In the genomic region with DNA sequence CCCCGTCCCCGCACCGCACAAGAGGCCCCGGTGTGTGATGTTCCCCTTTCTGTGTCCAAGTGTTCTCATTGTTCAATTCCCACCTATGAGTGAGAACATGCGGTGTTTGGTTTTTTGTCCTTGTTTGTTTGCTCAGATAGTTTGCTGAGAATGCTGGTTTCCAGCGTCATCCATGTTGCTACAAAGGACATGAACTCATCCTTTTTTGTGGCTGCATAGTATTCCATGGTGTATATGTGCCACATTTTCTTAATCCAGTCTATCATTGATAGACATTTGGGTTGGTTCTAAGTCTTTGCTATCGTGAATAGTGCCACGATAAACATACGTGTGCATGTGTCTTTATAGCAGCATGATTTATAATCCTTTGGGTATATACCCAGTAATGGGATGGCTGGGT, we compare ENCODE assay signal across 11 cellular contexts. TPM values are rescaled to one million over a fixed set of nuclear protein-coding genes. Genes with fewer than 3 reads are reported as not detected.
"Had no signal": no experiment of that assay in that cellular context is flagged by ENCODE, and none has a peak within 500 bp of the region (broad histone marks: within the 10 kb centered on the region; RNA-seq: fewer than 3 reads in every experiment).

No MANE protein-coding gene starts in this region.

RNA-seq across cellular contexts. Expression of gene TMC7, which starts 8.0 kb away (rescaled TPM):
- total RNA-seq: activated B cell treated with CpG ODN at 0.5 μM for 24 hours; activated CD4-positive, alpha-beta memory T cell treated with anti-CD3 and anti-CD28 coated beads for 36 hours; activated CD4-positive, alpha-beta memory T cell treated with anti-CD3 and anti-CD28 coated beads, Interleukin-2, amount 10 ng/mL, durations not matched to agents 7 days and 5 days; activated CD4-positive, alpha-beta T cell treated with anti-CD3 and anti-CD28 coated beads for 36 hours; activated CD4-positive, alpha-beta T cell treated with anti-CD3 and anti-CD28 coated beads, Interleukin-2, amount 10 ng/mL, durations not matched to agents 24 days and 14 days; activated CD4-positive, alpha-beta T cell treated with anti-CD3 and anti-CD28 coated beads, Interleukin-2, amount 10 ng/mL, durations not matched to agents 7 days and 5 days; activated CD8-positive, alpha-beta memory T cell treated with anti-CD3 and anti-CD28 coated beads for 36 hours; activated CD8-positive, alpha-beta memory T cell treated with anti-CD3 and anti-CD28 coated beads, Interleukin-2, amount 10 ng/mL, durations not matched to agents 7 days and 5 days; activated CD8-positive, alpha-beta T cell treated with anti-CD3 and anti-CD28 coated beads for 36 hours; activated CD8-positive, alpha-beta T cell treated with anti-CD3 and anti-CD28 coated beads, Interleukin-2, amount 10 ng/mL, durations not matched to agents 7 days and 5 days; T-helper 17 cell had no signal
